Comparison of ENCODE assay signal across 1 cellular context in the genomic region with DNA sequence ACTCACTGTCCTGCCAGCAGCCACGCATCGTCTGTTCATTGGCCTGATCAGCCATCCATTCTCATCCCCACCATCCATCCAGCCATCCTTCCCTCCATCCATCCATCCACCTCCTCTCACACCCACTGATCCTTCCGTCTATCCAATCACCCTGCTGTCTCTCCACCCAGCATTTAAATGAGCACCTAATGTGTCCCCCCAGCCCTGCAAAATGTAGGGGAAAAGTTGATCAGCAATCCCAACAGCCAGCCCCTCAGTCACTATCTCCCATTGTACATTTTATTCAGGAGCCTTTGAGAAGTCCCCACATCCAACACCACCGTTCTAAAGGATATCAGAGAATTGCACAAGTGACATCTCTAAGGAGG.
TF ChIP-seq lines count a peak whose summit lies in the region.

No MANE protein-coding gene starts in this region.

TF ChIP-seq in IMR-90, 13 proteins besides CTCF, POLR2A, EP300 and RAD21:
- TF ChIP-seq RFX5 (IDR thresholded peaks at IDR 0.05; ENCODE audit: low read depth, low read length) (no peak), MXI1 (IDR thresholded peaks at IDR 0.05; ENCODE audit: borderline replicate concordance, low read depth, low read length) (no peak), CEBPB (IDR thresholded peaks at IDR 0.05; ENCODE audit: low read depth, low read length) (no peak)
- TF ChIP-seq, protein P1, sequence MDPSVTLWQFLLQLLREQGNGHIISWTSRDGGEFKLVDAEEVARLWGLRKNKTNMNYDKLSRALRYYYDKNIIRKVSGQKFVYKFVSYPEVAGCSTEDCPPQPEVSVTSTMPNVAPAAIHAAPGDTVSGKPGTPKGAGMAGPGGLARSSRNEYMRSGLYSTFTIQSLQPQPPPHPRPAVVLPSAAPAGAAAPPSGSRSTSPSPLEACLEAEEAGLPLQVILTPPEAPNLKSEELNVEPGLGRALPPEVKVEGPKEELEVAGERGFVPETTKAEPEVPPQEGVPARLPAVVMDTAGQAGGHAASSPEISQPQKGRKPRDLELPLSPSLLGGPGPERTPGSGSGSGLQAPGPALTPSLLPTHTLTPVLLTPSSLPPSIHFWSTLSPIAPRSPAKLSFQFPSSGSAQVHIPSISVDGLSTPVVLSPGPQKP (IDR thresholded peaks at IDR 0.05; ENCODE audit: borderline replicate concordance, low read depth, low read length): no peak
- TF ChIP-seq, protein P2, sequence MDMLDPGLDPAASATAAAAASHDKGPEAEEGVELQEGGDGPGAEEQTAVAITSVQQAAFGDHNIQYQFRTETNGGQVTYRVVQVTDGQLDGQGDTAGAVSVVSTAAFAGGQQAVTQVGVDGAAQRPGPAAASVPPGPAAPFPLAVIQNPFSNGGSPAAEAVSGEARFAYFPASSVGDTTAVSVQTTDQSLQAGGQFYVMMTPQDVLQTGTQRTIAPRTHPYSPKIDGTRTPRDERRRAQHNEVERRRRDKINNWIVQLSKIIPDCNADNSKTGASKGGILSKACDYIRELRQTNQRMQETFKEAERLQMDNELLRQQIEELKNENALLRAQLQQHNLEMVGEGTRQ (IDR thresholded peaks at IDR 0.05; ENCODE audit: low read depth, low read length): no peak
TF ChIP-seq in IMR-90: peak in this region for 0.
